ENCODE assay signal across 16 cellular contexts in the genomic region with DNA sequence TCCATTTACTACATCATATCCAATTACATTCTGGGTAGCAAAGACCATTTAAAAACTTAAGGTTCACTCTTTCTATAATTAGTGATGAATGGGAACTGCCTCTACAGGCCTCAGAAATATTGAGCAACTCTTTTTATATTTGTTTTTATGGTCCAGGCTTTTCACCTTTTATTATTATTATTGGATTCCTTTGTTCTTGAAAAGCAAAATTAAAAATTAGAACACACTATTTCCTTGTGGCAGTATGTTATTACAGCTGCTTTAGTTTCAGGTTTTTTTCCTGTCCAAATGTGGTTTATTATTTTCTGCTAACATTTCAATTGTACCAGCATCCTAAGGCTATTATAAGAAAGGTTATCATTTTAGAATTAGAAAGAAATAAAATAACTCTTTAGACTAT.
DNase-seq lines count a peak whose midpoint lies in the region; ATAC-seq, FAIRE-seq and TF ChIP-seq lines count a peak whose summit lies in the region.
"Had no signal": no experiment of that assay in that cellular context is flagged by ENCODE, and none has a peak within 500 bp of the region (broad histone marks: within the 10 kb centered on the region; RNA-seq: fewer than 3 reads in every experiment).

No MANE protein-coding gene starts in this region.

- POLR2A ChIA-PET in WTC11 (lab: Charles Lee), result no interaction called here
- POLR2A ChIA-PET in endothelial cell of umbilical vein (lab: Charles Lee), result no interaction called here

- dilution Hi-C loops in endothelial cell of umbilical vein (cut with MboI; ENCODE audit: extremely low pct_ligation_motif_present, low sequenced_read_pairs), result no loop called here

- CTCF ChIA-PET in WTC11 (lab: Charles Lee), result interaction anchor here (0.9 to 1.3 kb wide), 2 partner anchors 9 to 267 kb away, joined by 3 to 5 read pairs; no protein-coding TSS in a partner anchor
- CTCF ChIA-PET in endothelial cell of umbilical vein (lab: Charles Lee), result interaction anchor here (1.0 kb wide), 1 partner anchor 9 kb away, joined by 6 read pairs; no protein-coding TSS in a partner anchor

- no peak for ATAC-seq in WTC11
- peak; percentile 71 for ATAC-seq in sciatic nerve
- no peak for ATAC-seq in body of pancreas
- no peak for ATAC-seq in HG02798 (IDR thresholded peaks at IDR 0.05; ENCODE audit: poor library complexity, unreplicated experiment)
- no peak for ATAC-seq in HG03378 (IDR thresholded peaks at IDR 0.05; ENCODE audit: unreplicated experiment)
- ATAC-seq: CD8-positive, alpha-beta T cell had no signal

- H3K4me3 ChIP-seq in endothelial cell of umbilical vein (replicated peaks in 1 of 3; ENCODE audit: insufficient read depth in 1 of 3, low read depth in 1 of 3, low read length in 3 of 3) (no peak overlapping the region), body of pancreas (no peak overlapping the region)

- H3K36me3 ChIP-seq in endothelial cell of umbilical vein (ENCODE audit: control insufficient read depth in 2 of 2, extremely low read depth in 1 of 2, insufficient read depth in 2 of 2, low read length in 2 of 2) (no peaks in the 10 kb centered on the region), body of pancreas (replicated peaks in 1 of 2; ENCODE audit: insufficient read depth in 1 of 2, low read depth in 2 of 2) (no peaks in the 10 kb centered on the region)

- H3K9me3 Mint-ChIP-seq in WTC11, result 0 out of 2 replicates have a peak, but pooled peaks cover 2% of the 10 kb centered on the region
- H3K9me3 Mint-ChIP-seq: CD8-positive, alpha-beta T cell had no signal

- H3K27me3 Mint-ChIP-seq in WTC11 (ENCODE audit: low read depth), result no peaks in the 10 kb centered on the region; the same call in 1 of the 2 replicates

- peak overlapping the region; percentile 56; the same call in 1 of the 2 replicates for H3K27ac Mint-ChIP-seq in WTC11
- H3K27ac Mint-ChIP-seq: CD14-positive monocyte; CD8-positive, alpha-beta T cell had no signal

- H3K9me1 ChIP-seq in endothelial cell of umbilical vein (replicated peaks; ENCODE audit: control insufficient read depth, extremely low read depth, insufficient read depth, low read length), result no peaks in the 10 kb centered on the region

- no peak overlapping the region for H3K4me2 ChIP-seq in endothelial cell of umbilical vein (ENCODE audit: insufficient read depth, low read length)

- no peak overlapping the region for H3K4me3 Mint-ChIP-seq in WTC11
- H3K4me3 Mint-ChIP-seq: CD14-positive monocyte; CD8-positive, alpha-beta T cell had no signal

- H3K27me3 ChIP-seq in endothelial cell of umbilical vein (ENCODE audit: control insufficient read depth in 2 of 2, insufficient read depth in 2 of 2, low read length in 2 of 2), result no peaks in the 10 kb centered on the region
- H3K27me3 ChIP-seq in body of pancreas, result no peaks in the 10 kb centered on the region

- no peak for TF ChIP-seq POLR2A in endothelial cell of umbilical vein (IDR thresholded peaks at IDR 0.05; ENCODE audit: low read depth, low read length)
- TF ChIP-seq POLR2A in body of pancreas (IDR thresholded peaks at IDR 0.05), result no peak

- H3K36me3 Mint-ChIP-seq in WTC11, result no peaks in the 10 kb centered on the region

- no peak overlapping the region for H3K9ac ChIP-seq in endothelial cell of umbilical vein (replicated peaks; ENCODE audit: extremely low read depth, insufficient read depth, low read length)

- TF ChIP-seq CTCF in WTC11 (IDR thresholded peaks at IDR 0.05) (no peak), endothelial cell of umbilical vein (IDR thresholded peaks at IDR 0.05; ENCODE audit: extremely low read depth in 1 of 2, insufficient read depth in 1 of 2, low read depth in 1 of 2, low read length in 2 of 2) (no peak), body of pancreas (IDR thresholded peaks at IDR 0.05) (no peak)

- H3K9me3 ChIP-seq in endothelial cell of umbilical vein (replicated peaks; ENCODE audit: control insufficient read depth, insufficient read depth, low read length) (no peaks in the 10 kb centered on the region), body of pancreas (no peaks in the 10 kb centered on the region)

- H3K4me1 Mint-ChIP-seq in WTC11, result peaks cover 22% of the 10 kb centered on the region
- H3K4me1 Mint-ChIP-seq: CD14-positive monocyte had no signal

- no peaks in the 10 kb centered on the region for H4K20me1 ChIP-seq in endothelial cell of umbilical vein (replicated peaks; ENCODE audit: control insufficient read depth, extremely low read depth, insufficient read depth, low read length)

- DNase-seq in NCI-H2107 treated with DMSO at 0.1 percent for 48 hours (lab: John Stamatoyannopoulos, UW; ENCODE audit: unreplicated experiment) (peak; percentile 70), NCI-H2107 (lab: John Stamatoyannopoulos, UW) (no peak), WTC11 (ENCODE audit: low spot score) (no peak), endothelial cell of umbilical vein (ENCODE audit: low read depth, low spot score) (peak; percentile 51), sciatic nerve (ENCODE audit: low spot score) (no peak), body of pancreas (no peak)
- DNase-seq: CD8-positive, alpha-beta T cell; COR-L47; DND-41; GDM1; HCEC 1CT had no signal

- no peak overlapping the region for H2AFZ ChIP-seq in endothelial cell of umbilical vein (ENCODE audit: low read depth, low read length)

- BruUV-seq in endothelial cell of umbilical vein (replicated peaks; lab: Mats Ljungman, UMichigan), result no TSS peak

- H3K4me1 ChIP-seq in endothelial cell of umbilical vein (ENCODE audit: control insufficient read depth, extremely low read depth, insufficient read depth, low read length) (no peaks in the 10 kb centered on the region), body of pancreas (no peaks in the 10 kb centered on the region)

- no peak for FAIRE-seq in endothelial cell of umbilical vein (lab: Jason Lieb, UNC)
- FAIRE-seq: GM12892 had no signal

- intact Hi-C loops in endothelial cell of umbilical vein (cut with micrococcal nuclease), result no loop called here
- intact Hi-C loops in sciatic nerve (cut with DNase I), result no loop called here
- intact Hi-C loops in body of pancreas (cut with DNase I), result no loop called here

- H3K27ac ChIP-seq in endothelial cell of umbilical vein (ENCODE audit: insufficient read depth, low read depth, low read length) (no peak overlapping the region), body of pancreas (no peak overlapping the region)
- H3K27ac ChIP-seq: 22Rv1 had no signal

- no peaks in the 10 kb centered on the region for H3K79me2 ChIP-seq in endothelial cell of umbilical vein (ENCODE audit: control insufficient read depth, insufficient read depth, low read length)

TF ChIP-seq in WTC11, 78 proteins besides CTCF, POLR2A, EP300 and RAD21 (continues in another document):
- TF ChIP-seq, protein P1, sequence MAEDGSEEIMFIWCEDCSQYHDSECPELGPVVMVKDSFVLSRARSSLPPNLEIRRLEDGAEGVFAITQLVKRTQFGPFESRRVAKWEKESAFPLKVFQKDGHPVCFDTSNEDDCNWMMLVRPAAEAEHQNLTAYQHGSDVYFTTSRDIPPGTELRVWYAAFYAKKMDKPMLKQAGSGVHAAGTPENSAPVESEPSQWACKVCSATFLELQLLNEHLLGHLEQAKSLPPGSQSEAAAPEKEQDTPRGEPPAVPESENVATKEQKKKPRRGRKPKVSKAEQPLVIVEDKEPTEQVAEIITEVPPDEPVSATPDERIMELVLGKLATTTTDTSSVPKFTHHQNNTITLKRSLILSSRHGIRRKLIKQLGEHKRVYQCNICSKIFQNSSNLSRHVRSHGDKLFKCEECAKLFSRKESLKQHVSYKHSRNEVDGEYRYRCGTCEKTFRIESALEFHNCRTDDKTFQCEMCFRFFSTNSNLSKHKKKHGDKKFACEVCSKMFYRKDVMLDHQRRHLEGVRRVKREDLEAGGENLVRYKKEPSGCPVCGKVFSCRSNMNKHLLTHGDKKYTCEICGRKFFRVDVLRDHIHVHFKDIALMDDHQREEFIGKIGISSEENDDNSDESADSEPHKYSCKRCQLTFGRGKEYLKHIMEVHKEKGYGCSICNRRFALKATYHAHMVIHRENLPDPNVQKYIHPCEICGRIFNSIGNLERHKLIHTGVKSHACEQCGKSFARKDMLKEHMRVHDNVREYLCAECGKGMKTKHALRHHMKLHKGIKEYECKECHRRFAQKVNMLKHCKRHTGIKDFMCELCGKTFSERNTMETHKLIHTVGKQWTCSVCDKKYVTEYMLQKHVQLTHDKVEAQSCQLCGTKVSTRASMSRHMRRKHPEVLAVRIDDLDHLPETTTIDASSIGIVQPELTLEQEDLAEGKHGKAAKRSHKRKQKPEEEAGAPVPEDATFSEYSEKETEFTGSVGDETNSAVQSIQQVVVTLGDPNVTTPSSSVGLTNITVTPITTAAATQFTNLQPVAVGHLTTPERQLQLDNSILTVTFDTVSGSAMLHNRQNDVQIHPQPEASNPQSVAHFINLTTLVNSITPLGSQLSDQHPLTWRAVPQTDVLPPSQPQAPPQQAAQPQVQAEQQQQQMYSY (CRISPR knock-in tag; IDR thresholded peaks at IDR 0.05), result no peak
- TF ChIP-seq MXD4 (CRISPR knock-in tag; IDR thresholded peaks at IDR 0.05; ENCODE audit: borderline replicate concordance), result no peak

TF ChIP-seq in endothelial cell of umbilical vein, 7 proteins besides CTCF, POLR2A, EP300 and RAD21:
- TF ChIP-seq JUN (IDR thresholded peaks at IDR 0.05; ENCODE audit: borderline replicate concordance, insufficient read depth, insufficient read length, low read depth), result no peak
- TF ChIP-seq, protein P2, sequence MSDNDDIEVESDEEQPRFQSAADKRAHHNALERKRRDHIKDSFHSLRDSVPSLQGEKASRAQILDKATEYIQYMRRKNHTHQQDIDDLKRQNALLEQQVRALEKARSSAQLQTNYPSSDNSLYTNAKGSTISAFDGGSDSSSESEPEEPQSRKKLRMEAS (IDR thresholded peaks at IDR 0.05; ENCODE audit: insufficient read depth, insufficient read length), result no peak
- TF ChIP-seq FOS (IDR thresholded peaks at IDR 0.05; ENCODE audit: borderline replicate concordance, insufficient read depth, low read length), result no peak

Comparison
In these comparisons a context has a peak if more than half of its experiments do, and no peak if none do; other contexts are left out.
1. DNase-seq: peak in NCI-H2107 treated with DMSO at 0.1 percent for 48 hours (single experiment) and endothelial cell of umbilical vein (single experiment); none in NCI-H2107 (single experiment), WTC11 (single experiment), sciatic nerve (single experiment) and body of pancreas (0 of 4).